8 cellular contexts compared by ENCODE assay signal in the genomic region with DNA sequence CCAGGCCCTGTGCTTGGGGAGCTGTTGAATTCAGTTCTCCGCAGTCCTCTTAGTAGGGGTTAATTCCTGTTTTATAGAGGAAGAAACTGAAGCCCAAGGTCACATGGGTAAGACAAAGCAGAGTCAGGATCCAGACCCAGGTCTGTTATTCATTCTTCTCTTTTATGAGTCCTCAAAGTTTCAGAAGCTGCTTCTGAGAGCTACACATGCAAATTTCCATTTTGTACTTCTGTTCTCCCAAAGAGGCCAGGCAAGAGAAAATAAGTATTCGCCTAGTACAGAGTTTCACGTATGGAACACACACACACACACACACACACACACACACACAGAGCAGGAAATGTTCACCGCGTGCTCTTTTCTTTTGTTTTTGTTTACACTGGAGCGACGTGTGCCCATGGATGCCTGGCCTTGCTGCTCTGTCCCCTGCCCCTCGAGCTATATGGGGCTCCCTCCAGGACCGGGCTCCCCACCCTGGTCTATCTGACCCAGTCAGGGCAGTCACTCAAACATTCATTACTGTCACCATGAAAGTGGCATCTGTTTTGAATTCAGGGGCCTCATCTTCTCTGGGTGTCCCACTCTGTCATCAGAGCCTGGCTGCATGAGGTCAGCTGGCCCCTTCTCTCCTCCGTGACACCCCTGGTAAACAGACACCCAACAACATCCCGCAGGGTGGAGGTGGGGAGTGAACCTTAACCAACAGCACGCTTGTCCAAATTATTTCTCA.
A peak's percentile ranks its signal among the peaks of the same experiment; 100 is the strongest.
DNase-seq lines count a peak whose midpoint lies in the region; ATAC-seq and TF ChIP-seq lines count a peak whose summit lies in the region.

No MANE protein-coding gene starts in this region.

- TF ChIP-seq POLR2A in Peyer's patch (IDR thresholded peaks at IDR 0.05), result no peak
- no peak for TF ChIP-seq POLR2A in suprapubic skin (IDR thresholded peaks at IDR 0.05)

- TF ChIP-seq EP300 in suprapubic skin (IDR thresholded peaks at IDR 0.05), result no peak

- H3K4me1 ChIP-seq in Peyer's patch (peaks cover 16 to 85% (median 31%) of the 10 kb centered on the region in 4 donors), BE2C (no peaks in the 10 kb centered on the region; the same call in 1 of the 2 replicates), suprapubic skin (peaks cover 17% of the 10 kb centered on the region)

- peak overlapping the region; percentile 78 to 95 (median 91) for H3K27ac Mint-ChIP-seq in naive B cell

- H3K4me3 ChIP-seq in Peyer's patch, result no peak overlapping the region
- no peak overlapping the region for H3K4me3 ChIP-seq in BE2C (ENCODE audit: low read depth, low read length)
- no peak overlapping the region for H3K4me3 ChIP-seq in suprapubic skin

- WGBS in suprapubic skin, result 64% methylated on average over 10 of the region's 12 CpGs

- peaks cover 0 to 7% (median 0%) of the 10 kb centered on the region in 3 donors for H3K27me3 Mint-ChIP-seq in naive B cell

- H3K36me3 ChIP-seq in Peyer's patch (no peaks in the 10 kb centered on the region), BE2C (no peaks in the 10 kb centered on the region), suprapubic skin (no peaks in the 10 kb centered on the region)

- ATAC-seq in GM19043 (IDR thresholded peaks at IDR 0.05; ENCODE audit: low read depth, unreplicated experiment) (peak; percentile 91), HG02884 (IDR thresholded peaks at IDR 0.05; ENCODE audit: unreplicated experiment) (peak; percentile 93), naive B cell (ENCODE audit: low read depth in 2 of 2) (peak; percentile 87 to 89)

- H3K9me3 Mint-ChIP-seq in naive B cell, result no peaks in the 10 kb centered on the region

- no peaks in the 10 kb centered on the region for H3K36me3 Mint-ChIP-seq in naive B cell

- TF ChIP-seq CTCF in Peyer's patch (IDR thresholded peaks at IDR 0.05) (no peak), BE2C (IDR thresholded peaks at IDR 0.05; ENCODE audit: low read depth, low read length) (no peak), suprapubic skin (IDR thresholded peaks at IDR 0.05) (no peak)

- peak overlapping the region; percentile 58 to 81 (median 70) for H3K27ac ChIP-seq in Peyer's patch
- H3K27ac ChIP-seq in suprapubic skin, result no peak overlapping the region

- H3K4me3 Mint-ChIP-seq in naive B cell, result peak overlapping the region in 6 of 8 donors; percentile 52 to 79 (median 74)

- H3K9me3 ChIP-seq in Peyer's patch (no peaks in the 10 kb centered on the region), BE2C (no peaks in the 10 kb centered on the region), suprapubic skin (no peaks in the 10 kb centered on the region)

- H3K27me3 ChIP-seq in Peyer's patch (no peaks in the 10 kb centered on the region), BE2C (no peaks in the 10 kb centered on the region), suprapubic skin (no peaks in the 10 kb centered on the region)

- DNase-seq in Peyer's patch (peak in 1 of 3 donors; percentile 39), naive B cell (peak; percentile 45), GM03348 (ENCODE audit: low spot score) (no peak), BE2C (no peak), suprapubic skin (ENCODE audit: low spot score in 2 of 2) (no peak)
- DNase-seq in activated CD4-positive, alpha-beta T cell treated with anti-CD3 and anti-CD28 coated beads for 48 hours, result no peak

- peaks cover 50 to 81% (median 66%) of the 10 kb centered on the region in 3 donors for H3K4me1 Mint-ChIP-seq in naive B cell
